Comparison of ENCODE assay signal across 8 cellular contexts in the genomic region with DNA sequence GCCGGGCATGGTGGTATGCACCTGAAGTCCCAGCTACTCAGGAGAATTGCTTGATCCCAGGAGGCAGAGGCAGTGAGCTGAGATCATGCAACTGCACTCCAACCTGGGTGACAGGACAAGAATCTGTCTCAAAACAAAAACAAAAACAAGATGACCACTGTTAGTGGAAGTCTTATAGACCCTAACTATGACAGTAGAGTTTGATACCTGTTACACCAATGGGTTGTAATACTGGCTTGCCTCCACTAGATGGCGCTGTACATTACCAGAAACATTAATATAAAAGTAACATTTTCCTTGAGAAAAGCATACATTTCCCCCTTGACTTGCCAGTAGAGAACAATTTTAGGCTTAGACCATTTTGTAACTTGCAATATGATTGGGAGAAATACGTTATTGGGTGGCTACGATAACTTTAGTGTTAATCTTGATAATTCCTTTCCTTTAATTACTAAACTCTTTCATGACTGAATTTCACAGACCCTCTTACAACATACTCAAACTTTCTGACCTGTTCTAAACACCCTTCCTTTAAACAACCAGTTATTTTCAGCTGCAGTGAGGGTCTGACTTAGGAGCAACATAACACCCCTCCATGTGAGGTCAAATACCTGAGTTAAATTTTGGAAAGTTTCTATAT. TPM values are rescaled to one million over a fixed set of nuclear protein-coding genes. Genes with fewer than 3 reads are reported as not detected.
A peak's percentile ranks its signal among the peaks of the same experiment; 100 is the strongest.
DNase-seq lines count a peak whose midpoint lies in the region; ATAC-seq, FAIRE-seq and TF ChIP-seq lines count a peak whose summit lies in the region.

No MANE protein-coding gene starts in this region.

- intact Hi-C loops in posterior vena cava (cut with DNase I), result no loop called here

- no peaks in the 10 kb centered on the region for H3K9me3 ChIP-seq in small intestine (ENCODE audit: control insufficient read depth, low read depth)

- ATAC-seq in foreskin keratinocyte, result peak; percentile 39

- H3K4me3 ChIP-seq in small intestine (ENCODE audit: low read depth in 1 of 2, low read length in 2 of 2), result no peak overlapping the region

- TF ChIP-seq CTCF in GM12872 (IDR thresholded peaks at IDR 0.05; ENCODE audit: insufficient read depth, low read depth, low read length) (peak; percentile 80), foreskin keratinocyte (conservative IDR thresholded peaks at IDR 0.05) (peak; percentile 84)

- H3K36me3 ChIP-seq in small intestine (ENCODE audit: control insufficient read depth in 2 of 2, insufficient read depth in 2 of 2, low read length in 2 of 2), result no peaks in the 10 kb centered on the region

- no peak for FAIRE-seq in small intestine (lab: Jason Lieb, UNC)

- 54 to 62% (median 55%) methylated on average over 4 of the region's 4 CpGs for WGBS in small intestine, 3 donors

- H3K4me1 ChIP-seq in foreskin keratinocyte, result no peaks in the 10 kb centered on the region
- no peaks in the 10 kb centered on the region for H3K4me1 ChIP-seq in small intestine (ENCODE audit: control insufficient read depth in 2 of 2, insufficient read depth in 1 of 2, low read depth in 1 of 2, low read length in 1 of 2)

- peak; percentile 42 for DNase-seq in ACHN
- peak; percentile 14 for DNase-seq in NCI-H2227 treated with DMSO at 0.1 percent for 48 hours (lab: John Stamatoyannopoulos, UW)
- peak; percentile 66 for DNase-seq in activated CD8-positive, alpha-beta memory T cell treated with anti-CD3 and anti-CD28 coated beads for 24 hours
- DNase-seq in foreskin keratinocyte, result peak in 1 of 2 donors; percentile 24
- DNase-seq in small intestine, result peak; percentile 44
- DNase-seq in SW480 (ENCODE audit: low spot score), result no peak
- no peak for DNase-seq in posterior vena cava (ENCODE audit: low spot score)

- no peak overlapping the region for H3K27ac ChIP-seq in foreskin keratinocyte
- H3K27ac ChIP-seq in small intestine (ENCODE audit: low read depth in 1 of 2, low read length in 1 of 2), result no peak overlapping the region

- H3K27me3 ChIP-seq in foreskin keratinocyte (peaks cover 10% of the 10 kb centered on the region), small intestine (ENCODE audit: control insufficient read depth in 2 of 2, insufficient read depth in 2 of 2, low read length in 2 of 2) (no peaks in the 10 kb centered on the region)

- in situ Hi-C loops in ACHN (cut with HindIII; ENCODE audit: low pct_ligation_motif_present, low pct_unique_long_range_greater_than_20kb, low sequenced_read_pairs), result no loop called here

RNA-seq across cellular contexts. Expression of a gene that starts 19.5 kb away (rescaled TPM):
- total RNA-seq in foreskin keratinocyte (not detected in 2 replicates), posterior vena cava (under 1 TPM in 1 of 2 donors, not detected in 1; 0.56 TPM)
- polyA plus RNA-seq in foreskin keratinocyte (not detected in 2 replicates), small intestine (not detected)

RNA-seq across cellular contexts. Expression of a gene that starts 56.8 kb away (rescaled TPM):
- total RNA-seq in foreskin keratinocyte (7.8 and 8.3 TPM in 2 replicates), posterior vena cava (1 to 10 TPM; 4.2 to 4.5 TPM)
- polyA plus RNA-seq in foreskin keratinocyte (1.8 and 2.3 TPM in 2 replicates), small intestine (10 to 100 TPM in 1 of 3 donors, 1 to 10 TPM in 2; 4.7 to 10.3 (median 6.0) TPM)

Comparison
In these comparisons a context has a peak if more than half of its experiments do, and no peak if none do; other contexts are left out.
1. DNase-seq: peak in ACHN (single experiment), NCI-H2227 treated with DMSO at 0.1 percent for 48 hours (single experiment), activated CD8-positive, alpha-beta memory T cell treated with anti-CD3 and anti-CD28 coated beads for 24 hours (single experiment) and small intestine (single experiment); none in SW480 (single experiment) and posterior vena cava (single experiment).